ENCODE assay signal across 1 cellular context in genomic region chr3:31213869-31214486, GRCh38.
TF ChIP-seq lines count a peak whose summit lies in the region.

No MANE protein-coding gene starts in this region.

TF ChIP-seq in GM12878, 131 proteins besides CTCF, POLR2A, EP300 and RAD21 (continued from another document):
- TF ChIP-seq, protein P1, sequence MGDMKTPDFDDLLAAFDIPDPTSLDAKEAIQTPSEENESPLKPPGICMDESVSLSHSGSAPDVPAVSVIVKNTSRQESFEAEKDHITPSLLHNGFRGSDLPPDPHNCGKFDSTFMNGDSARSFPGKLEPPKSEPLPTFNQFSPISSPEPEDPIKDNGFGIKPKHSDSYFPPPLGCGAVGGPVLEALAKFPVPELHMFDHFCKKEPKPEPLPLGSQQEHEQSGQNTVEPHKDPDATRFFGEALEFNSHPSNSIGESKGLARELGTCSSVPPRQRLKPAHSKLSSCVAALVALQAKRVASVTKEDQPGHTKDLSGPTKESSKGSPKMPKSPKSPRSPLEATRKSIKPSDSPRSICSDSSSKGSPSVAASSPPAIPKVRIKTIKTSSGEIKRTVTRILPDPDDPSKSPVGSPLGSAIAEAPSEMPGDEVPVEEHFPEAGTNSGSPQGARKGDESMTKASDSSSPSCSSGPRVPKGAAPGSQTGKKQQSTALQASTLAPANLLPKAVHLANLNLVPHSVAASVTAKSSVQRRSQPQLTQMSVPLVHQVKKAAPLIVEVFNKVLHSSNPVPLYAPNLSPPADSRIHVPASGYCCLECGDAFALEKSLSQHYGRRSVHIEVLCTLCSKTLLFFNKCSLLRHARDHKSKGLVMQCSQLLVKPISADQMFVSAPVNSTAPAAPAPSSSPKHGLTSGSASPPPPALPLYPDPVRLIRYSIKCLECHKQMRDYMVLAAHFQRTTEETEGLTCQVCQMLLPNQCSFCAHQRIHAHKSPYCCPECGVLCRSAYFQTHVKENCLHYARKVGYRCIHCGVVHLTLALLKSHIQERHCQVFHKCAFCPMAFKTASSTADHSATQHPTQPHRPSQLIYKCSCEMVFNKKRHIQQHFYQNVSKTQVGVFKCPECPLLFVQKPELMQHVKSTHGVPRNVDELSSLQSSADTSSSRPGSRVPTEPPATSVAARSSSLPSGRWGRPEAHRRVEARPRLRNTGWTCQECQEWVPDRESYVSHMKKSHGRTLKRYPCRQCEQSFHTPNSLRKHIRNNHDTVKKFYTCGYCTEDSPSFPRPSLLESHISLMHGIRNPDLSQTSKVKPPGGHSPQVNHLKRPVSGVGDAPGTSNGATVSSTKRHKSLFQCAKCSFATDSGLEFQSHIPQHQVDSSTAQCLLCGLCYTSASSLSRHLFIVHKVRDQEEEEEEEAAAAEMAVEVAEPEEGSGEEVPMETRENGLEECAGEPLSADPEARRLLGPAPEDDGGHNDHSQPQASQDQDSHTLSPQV (IDR thresholded peaks at IDR 0.05) = 0 out of 2 replicates have a peak, but pooled peaks have one; percentile 31
- TF ChIP-seq EED (IDR thresholded peaks at IDR 0.05; ENCODE audit: low read depth) = peak; percentile 68
- peak; percentile 91 for TF ChIP-seq TBL1XR1 (IDR thresholded peaks at IDR 0.05; ENCODE audit: low read depth, low read length)
- TF ChIP-seq MEF2A (IDR thresholded peaks at IDR 0.05; ENCODE audit: insufficient read depth, low read depth, low read length) = peak; percentile 94
- TF ChIP-seq ZNF217 (IDR thresholded peaks at IDR 0.05) = no peak
- no peak for TF ChIP-seq TCF7 (IDR thresholded peaks at IDR 0.05; ENCODE audit: borderline replicate concordance)
- TF ChIP-seq SMARCA5 (IDR thresholded peaks at IDR 0.05) = no peak
- no peak for TF ChIP-seq YBX1 (IDR thresholded peaks at IDR 0.05)
- no peak for TF ChIP-seq RBBP5 (conservative IDR thresholded peaks at IDR 0.05)
- no peak for TF ChIP-seq DPF2 (IDR thresholded peaks at IDR 0.05)
- peak; percentile 82 for TF ChIP-seq MLLT1 (IDR thresholded peaks at IDR 0.05)
- no peak for TF ChIP-seq ZNF274 (IDR thresholded peaks at IDR 0.05; ENCODE audit: insufficient read depth, insufficient read length)
- no peak for TF ChIP-seq ZNF207 (IDR thresholded peaks at IDR 0.05; ENCODE audit: borderline replicate concordance)
- TF ChIP-seq IKZF2 (IDR thresholded peaks at IDR 0.05) = peak; percentile 73
- TF ChIP-seq, protein P2, sequence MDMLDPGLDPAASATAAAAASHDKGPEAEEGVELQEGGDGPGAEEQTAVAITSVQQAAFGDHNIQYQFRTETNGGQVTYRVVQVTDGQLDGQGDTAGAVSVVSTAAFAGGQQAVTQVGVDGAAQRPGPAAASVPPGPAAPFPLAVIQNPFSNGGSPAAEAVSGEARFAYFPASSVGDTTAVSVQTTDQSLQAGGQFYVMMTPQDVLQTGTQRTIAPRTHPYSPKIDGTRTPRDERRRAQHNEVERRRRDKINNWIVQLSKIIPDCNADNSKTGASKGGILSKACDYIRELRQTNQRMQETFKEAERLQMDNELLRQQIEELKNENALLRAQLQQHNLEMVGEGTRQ (IDR thresholded peaks at IDR 0.05; ENCODE audit: borderline replicate concordance, low read depth, low read length) = no peak
- TF ChIP-seq, protein P3, sequence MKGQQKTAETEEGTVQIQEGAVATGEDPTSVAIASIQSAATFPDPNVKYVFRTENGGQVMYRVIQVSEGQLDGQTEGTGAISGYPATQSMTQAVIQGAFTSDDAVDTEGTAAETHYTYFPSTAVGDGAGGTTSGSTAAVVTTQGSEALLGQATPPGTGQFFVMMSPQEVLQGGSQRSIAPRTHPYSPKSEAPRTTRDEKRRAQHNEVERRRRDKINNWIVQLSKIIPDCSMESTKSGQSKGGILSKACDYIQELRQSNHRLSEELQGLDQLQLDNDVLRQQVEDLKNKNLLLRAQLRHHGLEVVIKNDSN (IDR thresholded peaks at IDR 0.05; ENCODE audit: borderline replicate concordance, extremely low read length, insufficient read depth, low read depth, low read length) = no peak
- peak; percentile 94 for TF ChIP-seq RUNX3 (IDR thresholded peaks at IDR 0.05; ENCODE audit: low read length)
- TF ChIP-seq MXI1 (IDR thresholded peaks at IDR 0.05; ENCODE audit: low read depth, low read length) = no peak
- no peak for TF ChIP-seq IRF3 (IDR thresholded peaks at IDR 0.05)
- no peak for TF ChIP-seq CREB1 (IDR thresholded peaks at IDR 0.05; ENCODE audit: low read depth)
- no peak for TF ChIP-seq CBX3 (IDR thresholded peaks at IDR 0.05; ENCODE audit: borderline replicate concordance, low read depth)
- TF ChIP-seq ZSCAN29 (IDR thresholded peaks at IDR 0.05) = no peak
- no peak for TF ChIP-seq RFX5 (IDR thresholded peaks at IDR 0.05; ENCODE audit: low read depth, low read length)
- TF ChIP-seq, protein P4, sequence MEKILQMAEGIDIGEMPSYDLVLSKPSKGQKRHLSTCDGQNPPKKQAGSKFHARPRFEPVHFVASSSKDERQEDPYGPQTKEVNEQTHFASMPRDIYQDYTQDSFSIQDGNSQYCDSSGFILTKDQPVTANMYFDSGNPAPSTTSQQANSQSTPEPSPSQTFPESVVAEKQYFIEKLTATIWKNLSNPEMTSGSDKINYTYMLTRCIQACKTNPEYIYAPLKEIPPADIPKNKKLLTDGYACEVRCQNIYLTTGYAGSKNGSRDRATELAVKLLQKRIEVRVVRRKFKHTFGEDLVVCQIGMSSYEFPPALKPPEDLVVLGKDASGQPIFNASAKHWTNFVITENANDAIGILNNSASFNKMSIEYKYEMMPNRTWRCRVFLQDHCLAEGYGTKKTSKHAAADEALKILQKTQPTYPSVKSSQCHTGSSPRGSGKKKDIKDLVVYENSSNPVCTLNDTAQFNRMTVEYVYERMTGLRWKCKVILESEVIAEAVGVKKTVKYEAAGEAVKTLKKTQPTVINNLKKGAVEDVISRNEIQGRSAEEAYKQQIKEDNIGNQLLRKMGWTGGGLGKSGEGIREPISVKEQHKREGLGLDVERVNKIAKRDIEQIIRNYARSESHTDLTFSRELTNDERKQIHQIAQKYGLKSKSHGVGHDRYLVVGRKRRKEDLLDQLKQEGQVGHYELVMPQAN (conservative IDR thresholded peaks at IDR 0.05) = no peak
- TF ChIP-seq ATF3 (IDR thresholded peaks at IDR 0.05; ENCODE audit: borderline replicate concordance, extremely low read depth, low read depth, low read length) = no peak
- TF ChIP-seq, protein P5, sequence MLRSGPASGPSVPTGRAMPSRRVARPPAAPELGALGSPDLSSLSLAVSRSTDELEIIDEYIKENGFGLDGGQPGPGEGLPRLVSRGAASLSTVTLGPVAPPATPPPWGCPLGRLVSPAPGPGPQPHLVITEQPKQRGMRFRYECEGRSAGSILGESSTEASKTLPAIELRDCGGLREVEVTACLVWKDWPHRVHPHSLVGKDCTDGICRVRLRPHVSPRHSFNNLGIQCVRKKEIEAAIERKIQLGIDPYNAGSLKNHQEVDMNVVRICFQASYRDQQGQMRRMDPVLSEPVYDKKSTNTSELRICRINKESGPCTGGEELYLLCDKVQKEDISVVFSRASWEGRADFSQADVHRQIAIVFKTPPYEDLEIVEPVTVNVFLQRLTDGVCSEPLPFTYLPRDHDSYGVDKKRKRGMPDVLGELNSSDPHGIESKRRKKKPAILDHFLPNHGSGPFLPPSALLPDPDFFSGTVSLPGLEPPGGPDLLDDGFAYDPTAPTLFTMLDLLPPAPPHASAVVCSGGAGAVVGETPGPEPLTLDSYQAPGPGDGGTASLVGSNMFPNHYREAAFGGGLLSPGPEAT (IDR thresholded peaks at IDR 0.05; ENCODE audit: low read depth) = peak; percentile 67
- TF ChIP-seq ZNF384 (IDR thresholded peaks at IDR 0.05; ENCODE audit: borderline replicate concordance, low read depth, low read length) = peak; percentile 93
- no peak for TF ChIP-seq KLF5 (IDR thresholded peaks at IDR 0.05; ENCODE audit: partially characterized antibody)
- peak; percentile 27; the same call in 1 of the 2 replicates for TF ChIP-seq ATF7 (IDR thresholded peaks at IDR 0.05; ENCODE audit: low read depth)
- no peak for TF ChIP-seq JUNB (IDR thresholded peaks at IDR 0.05)
- TF ChIP-seq FOXK2 (IDR thresholded peaks at IDR 0.05) = no peak
- no peak for TF ChIP-seq POLR2AphosphoS2 (IDR thresholded peaks at IDR 0.05; ENCODE audit: low read depth, low read length)
- TF ChIP-seq CBX5 (IDR thresholded peaks at IDR 0.05; ENCODE audit: low read depth) = no peak
- TF ChIP-seq BACH1 (IDR thresholded peaks at IDR 0.05; ENCODE audit: borderline replicate concordance) = no peak
